In genomic region chr3:152241142-152242067, GRCh38 we compare ENCODE assay signal across 9 cellular contexts. TPM values are rescaled to one million over a fixed set of nuclear protein-coding genes. Genes with fewer than 3 reads are reported as not detected.
DNase-seq lines count a peak whose midpoint lies in the region; ATAC-seq and TF ChIP-seq lines count a peak whose summit lies in the region.
"Had no signal": no experiment of that assay in that cellular context is flagged by ENCODE, and none has a peak within 500 bp of the region (broad histone marks: within the 10 kb centered on the region; RNA-seq: fewer than 3 reads in every experiment).

No MANE protein-coding gene starts in this region.

- H3K36me3 Mint-ChIP-seq in activated naive CD4-positive, alpha-beta T cell treated with anti-CD3 and anti-CD28 coated beads for 36 hours (ENCODE audit: low read depth): peaks cover 13% of the 10 kb centered on the region
- peaks cover 2% of the 10 kb centered on the region for H3K36me3 Mint-ChIP-seq in activated B cell treated with CpG ODN at 0.5 μM for 24 hours (ENCODE audit: low read depth)

- ATAC-seq in HG03378 (IDR thresholded peaks at IDR 0.05; ENCODE audit: unreplicated experiment) (peak; percentile 64), activated B cell treated with CpG ODN at 0.5 μM for 24 hours (ENCODE audit: low read depth) (no peak), Right ventricle myocardium inferior (no peak)

- peak overlapping the region in 3 of 5 donors; percentile 8 to 74 (median 11) for H3K27ac ChIP-seq in stomach
- H3K27ac ChIP-seq in RWPE1: no peak overlapping the region
- no peak overlapping the region for H3K27ac ChIP-seq in esophagus squamous epithelium
- H3K27ac ChIP-seq: C4-2B had no signal

- CTCF ChIA-PET in activated naive CD4-positive, alpha-beta T cell treated with anti-CD3 and anti-CD28 coated beads for 36 hours (lab: Charles Lee): no interaction called here
- CTCF ChIA-PET in activated B cell treated with CpG ODN at 0.5 μM for 24 hours (lab: Charles Lee) (no interaction called here), RWPE1 (lab: Yijun Ruan, JAX) (no interaction called here)

- POLR2A ChIA-PET in activated B cell treated with CpG ODN at 0.5 μM for 24 hours (lab: Charles Lee) (interaction anchor here (0.6 to 8.0 kb wide), 4 partner anchors 27 to 1478 kb away, joined by 3 to 150 read pairs (median 62); partner anchors contain the start of gene MBNL1), RWPE1 (lab: Yijun Ruan, JAX; ENCODE audit: low non-redundant PET) (no interaction called here)

- H3K4me1 Mint-ChIP-seq in activated naive CD4-positive, alpha-beta T cell treated with anti-CD3 and anti-CD28 coated beads for 36 hours (ENCODE audit: low read depth): peaks cover 65% of the 10 kb centered on the region
- peaks cover 77% of the 10 kb centered on the region for H3K4me1 Mint-ChIP-seq in activated B cell treated with CpG ODN at 0.5 μM for 24 hours

- H3K4me3 Mint-ChIP-seq in activated naive CD4-positive, alpha-beta T cell treated with anti-CD3 and anti-CD28 coated beads for 36 hours: peak overlapping the region; percentile 61
- H3K4me3 Mint-ChIP-seq in activated B cell treated with CpG ODN at 0.5 μM for 24 hours: peak overlapping the region; percentile 62

- H3K36me3 ChIP-seq in stomach (no peaks in the 10 kb centered on the region), esophagus squamous epithelium (no peaks in the 10 kb centered on the region)

- no peak for TF ChIP-seq EP300 in stomach (IDR thresholded peaks at IDR 0.05)

- peaks cover 0 to 33% (median 11%) of the 10 kb centered on the region in 4 donors for H3K4me1 ChIP-seq in stomach
- H3K4me1 ChIP-seq in esophagus squamous epithelium: peaks cover 0 to 10% (median 8%) of the 10 kb centered on the region in 3 donors

- H3K9me3 ChIP-seq in stomach (no peaks in the 10 kb centered on the region), esophagus squamous epithelium (no peaks in the 10 kb centered on the region)

- no peak for TF ChIP-seq CTCF in activated B cell treated with CpG ODN at 0.5 μM for 24 hours (IDR thresholded peaks at IDR 0.05)
- no peak for TF ChIP-seq CTCF in stomach (IDR thresholded peaks at IDR 0.05)
- no peak for TF ChIP-seq CTCF in RWPE1 (conservative IDR thresholded peaks at IDR 0.05; ENCODE audit: low read depth)
- TF ChIP-seq CTCF in esophagus squamous epithelium (IDR thresholded peaks at IDR 0.05): no peak

- H3K27ac Mint-ChIP-seq in activated naive CD4-positive, alpha-beta T cell treated with anti-CD3 and anti-CD28 coated beads for 36 hours: peak overlapping the region; percentile 94
- H3K27ac Mint-ChIP-seq in activated B cell treated with CpG ODN at 0.5 μM for 24 hours: peak overlapping the region; percentile 90

- intact Hi-C loops in activated naive CD4-positive, alpha-beta T cell treated with anti-CD3 and anti-CD28 coated beads for 36 hours (cut with micrococcal nuclease): no loop called here
- intact Hi-C loops in activated B cell treated with CpG ODN at 0.5 μM for 24 hours (cut with micrococcal nuclease): loop anchor here (10.0 kb wide), 1 partner anchor 857 kb away; the partner anchor contains the start of gene P2RY12
- intact Hi-C loops in stomach (cut with DNase I; ENCODE audit: low total_unique reads): no loop called here
- intact Hi-C loops in Right ventricle myocardium inferior (cut with DNase I): no loop called here
- intact Hi-C loops in esophagus squamous epithelium (cut with DNase I): no loop called here

- 44 to 62% (median 60%) methylated on average over 2 of the region's 2 CpGs for WGBS in stomach, 5 donors
- 48 to 72% methylated on average over 2 of the region's 2 CpGs for WGBS in esophagus squamous epithelium, 2 donors

- H3K4me3 ChIP-seq in stomach (no peak overlapping the region), esophagus squamous epithelium (no peak overlapping the region)

- H3K27me3 Mint-ChIP-seq in activated naive CD4-positive, alpha-beta T cell treated with anti-CD3 and anti-CD28 coated beads for 36 hours (ENCODE audit: low read depth): no peaks in the 10 kb centered on the region
- H3K27me3 Mint-ChIP-seq in activated B cell treated with CpG ODN at 0.5 μM for 24 hours: no peaks in the 10 kb centered on the region

- H3K9me3 Mint-ChIP-seq in activated naive CD4-positive, alpha-beta T cell treated with anti-CD3 and anti-CD28 coated beads for 36 hours: peaks cover 3% of the 10 kb centered on the region
- H3K9me3 Mint-ChIP-seq in activated B cell treated with CpG ODN at 0.5 μM for 24 hours: no peaks in the 10 kb centered on the region

- TF ChIP-seq POLR2A in stomach (IDR thresholded peaks at IDR 0.05): no peak
- no peak for TF ChIP-seq POLR2A in esophagus squamous epithelium (IDR thresholded peaks at IDR 0.05)

- no peaks in the 10 kb centered on the region for H3K27me3 ChIP-seq in stomach
- H3K27me3 ChIP-seq in esophagus squamous epithelium: no peaks in the 10 kb centered on the region

- no peak for DNase-seq in activated naive CD4-positive, alpha-beta T cell treated with anti-CD3 and anti-CD28 coated beads for 36 hours
- DNase-seq in activated naive CD4-positive, alpha-beta T cell (lab: John Stamatoyannopoulos, UW): no peak
- DNase-seq in activated B cell treated with CpG ODN at 0.5 μM for 24 hours (no peak), stomach (no peak), RWPE1 (ENCODE audit: low spot score) (no peak), Right ventricle myocardium inferior (ENCODE audit: missing footprints) (no peak), esophagus squamous epithelium (lab: John Stamatoyannopoulos, UW) (no peak)

RNA-seq across cellular contexts. Expression of gene MBNL1, which starts 27.3 kb away (rescaled TPM):
- total RNA-seq in activated naive CD4-positive, alpha-beta T cell treated with anti-CD3 and anti-CD28 coated beads for 36 hours: 100 to 1,000 TPM; 387 to 391 TPM
- 489 and 561 TPM in 2 replicates for total RNA-seq in activated B cell treated with CpG ODN at 0.5 μM for 24 hours
- total RNA-seq in stomach: 100 to 1,000 TPM in 4 of 5 donors, 10 to 100 TPM in 1; 95.0 to 379 (median 325) TPM
- 10 to 100 TPM; 25.7 to 39.3 (median 29.2) TPM for polyA plus RNA-seq in stomach
- 180 TPM for total RNA-seq in Right ventricle myocardium inferior
- total RNA-seq in esophagus squamous epithelium: 100 to 1,000 TPM in 3 of 4 donors, 10 to 100 TPM in 1; 94.0 to 318 (median 161) TPM

Comparison
In these comparisons a context has a peak if more than half of its experiments do, and no peak if none do; other contexts are left out.
1. H3K27ac ChIP-seq: peak in stomach (3 of 5); none in RWPE1 (single experiment) and esophagus squamous epithelium (0 of 4).